In genomic region chr5:176568657-176569056, GRCh38 we compare ENCODE assay signal across 10 cellular contexts. TPM values are rescaled to one million over a fixed set of nuclear protein-coding genes. Genes with fewer than 3 reads are reported as not detected.
"Had no signal": no experiment of that assay in that cellular context is flagged by ENCODE, and none has a peak within 500 bp of the region (broad histone marks: within the 10 kb centered on the region; RNA-seq: fewer than 3 reads in every experiment).

No MANE protein-coding gene starts in this region.

- H3K9me3 ChIP-seq: HAP-1 had no signal

- H3K4me3 ChIP-seq: GM23338, HAP-1 had no signal

- H3K4me2 ChIP-seq: GM23338 had no signal

- H2AFZ ChIP-seq: GM23338 had no signal

- ATAC-seq: GM23338, HCT116, HepG2 had no signal

- DNase-seq: HFFc6, KBM-7 had no signal

- H3K27ac ChIP-seq: HL-60 had no signal

- H3K4me1 ChIP-seq: HAP-1 had no signal

- FAIRE-seq: HepG2 had no signal

- H3K36me3 ChIP-seq: HAP-1 had no signal

RNA-seq across cellular contexts. Expression of gene CDHR2, which starts 19.5 kb away (rescaled TPM):
- total RNA-seq: GM23338, H4, HFFc6, HT1080 had no signal
- polyA plus RNA-seq: GM23338, IgD-negative memory B cell had no signal
